32 cellular contexts compared by ENCODE assay signal in genomic region chr2:38415023-38415422, GRCh38.
"Had no signal": no experiment of that assay in that cellular context is flagged by ENCODE, and none has a peak within 500 bp of the region (broad histone marks: within the 10 kb centered on the region; RNA-seq: fewer than 3 reads in every experiment).

No MANE protein-coding gene starts in this region.

- DNase-seq: activated B cell treated with CpG ODN at 0.5 μM for 24 hours; activated CD4-positive, alpha-beta memory T cell treated with anti-CD3 and anti-CD28 coated beads for 36 hours; activated CD4-positive, alpha-beta T cell treated with anti-CD3 and anti-CD28 coated beads for 4 hours; activated CD4-positive, alpha-beta T cell treated with anti-CD3 and anti-CD28 coated beads, Interleukin-2, amount 50 U/mL, for 1 hour; activated CD4-positive, CD25-positive, alpha-beta regulatory T cell treated with anti-CD3 and anti-CD28 coated beads, Interleukin-2, amount 50 U/mL, for 72 hours; activated CD8-positive, alpha-beta memory T cell treated with anti-CD3 and anti-CD28 coated beads, Interleukin-2, amount 50 U/mL, for 4 hours; activated effector memory CD4-positive, alpha-beta T cell treated with Interleukin-2 at 50 U/mL for 16 hours; activated naive CD4-positive, alpha-beta T cell treated with anti-CD3 and anti-CD28 coated beads, Interleukin-2, amount 50 U/mL, for 16 hours; activated naive CD8-positive, alpha-beta T cell treated with anti-CD3 and anti-CD28 coated beads for 36 hours; activated T-cell treated with anti-CD3 and anti-CD28 coated beads, Interleukin-2, amount 50 U/mL, for 48 hours; amniotic stem cell; aorta; brain microvascular endothelial cell; Kasumi-1; KBM-7; MG63; NCI-H1048; NCI-H1105 treated with DMSO at 0.1 percent for 48 hours; NCI-H1436; NCI-H1694; NCI-H1930; NCI-H2081 treated with DMSO at 0.1 percent for 48 hours; NCI-H345; NCI-H524 treated with DMSO at 0.1 percent for 48 hours; NK-92 treated with Interleukin-12 subunit alpha and Interleukin-12 subunit beta, amount 100 ng/mL, for 24 hours; Right ventricle myocardium superior; SW 1271; T-helper 1 cell; T-helper 2 cell; T-helper 9 cell had no signal

- H3K27me3 ChIP-seq: cardiac muscle cell, MG63 had no signal

- H3K27ac ChIP-seq: brain microvascular endothelial cell, cardiac muscle cell, VCaP had no signal

- H3K4me3 ChIP-seq: cardiac muscle cell, MG63 had no signal

- H3K36me3 ChIP-seq: brain microvascular endothelial cell, cardiac muscle cell, MG63 had no signal
